In genomic region chr6:43903739-43904290, GRCh38 we compare ENCODE assay signal across 26 cellular contexts.
"Had no signal": no experiment of that assay in that cellular context is flagged by ENCODE, and none has a peak within 500 bp of the region (broad histone marks: within the 10 kb centered on the region; RNA-seq: fewer than 3 reads in every experiment).

No MANE protein-coding gene starts in this region.

- DNase-seq: effector memory CD8-positive, alpha-beta T cell; gastrocnemius medialis; heart right ventricle; hypothalamus; islet precursor cell; left lung; lower lobe of right lung; midbrain; naive B cell; nephron progenitor cell; retina; sigmoid colon; stimulated activated CD4-positive, alpha-beta T cell treated with anti-CD3 and anti-CD28 coated beads, Interleukin-2, amount 100 ng/mL, for 24 hours; stimulated activated CD4-positive, alpha-beta T cell treated with anti-CD3 and anti-CD28 coated beads, Interleukin-4, amount 100 ng/mL, for 4 hours; stimulated activated naive CD4-positive, alpha-beta T cell; stomach; substantia nigra; trophoblast cell had no signal

- H3K4me3 Mint-ChIP-seq: effector memory CD8-positive, alpha-beta T cell; memory B cell; naive B cell; nephron progenitor cell had no signal

- H3K27me3 ChIP-seq: esophagus muscularis mucosa, gastrocnemius medialis, left lung, sigmoid colon had no signal

- ATAC-seq: effector memory CD8-positive, alpha-beta T cell; gastrocnemius medialis; left lung; lower lobe of right lung; psoas muscle had no signal

- H3K4me1 Mint-ChIP-seq: memory B cell, naive B cell had no signal

- H3K4me3 ChIP-seq: esophagus muscularis mucosa, gastrocnemius medialis, heart right ventricle, left lung, lower lobe of right lung, psoas muscle, sigmoid colon, skin epidermis, stomach, thoracic aorta had no signal

- H2AFZ ChIP-seq: parathyroid adenoma had no signal

- H3K4me1 ChIP-seq: left lung, lower lobe of right lung, psoas muscle, sigmoid colon had no signal

- H3K9me3 ChIP-seq: esophagus muscularis mucosa, gastrocnemius medialis, heart right ventricle, left lung, lower lobe of right lung, psoas muscle, sigmoid colon, stomach, thoracic aorta had no signal

- H3K9me3 Mint-ChIP-seq: effector memory CD8-positive, alpha-beta T cell; memory B cell; naive B cell; nephron progenitor cell had no signal

- H3K36me3 ChIP-seq: esophagus muscularis mucosa, gastrocnemius medialis, heart right ventricle, left lung, lower lobe of right lung, sigmoid colon, stomach, thoracic aorta had no signal

- H3K9ac ChIP-seq: parathyroid adenoma had no signal

- FAIRE-seq: urothelium cell line had no signal

- H3K27ac ChIP-seq: epithelial cell of prostate, esophagus muscularis mucosa, gastrocnemius medialis, heart right ventricle, left lung, lower lobe of right lung, parathyroid adenoma, psoas muscle, sigmoid colon, skin epidermis, stomach, thoracic aorta had no signal

- H3K36me3 Mint-ChIP-seq: memory B cell, naive B cell had no signal

- H3K27ac Mint-ChIP-seq: effector memory CD8-positive, alpha-beta T cell; memory B cell; naive B cell; nephron progenitor cell had no signal
